Comparison of ENCODE assay signal across 11 cellular contexts in the genomic region with DNA sequence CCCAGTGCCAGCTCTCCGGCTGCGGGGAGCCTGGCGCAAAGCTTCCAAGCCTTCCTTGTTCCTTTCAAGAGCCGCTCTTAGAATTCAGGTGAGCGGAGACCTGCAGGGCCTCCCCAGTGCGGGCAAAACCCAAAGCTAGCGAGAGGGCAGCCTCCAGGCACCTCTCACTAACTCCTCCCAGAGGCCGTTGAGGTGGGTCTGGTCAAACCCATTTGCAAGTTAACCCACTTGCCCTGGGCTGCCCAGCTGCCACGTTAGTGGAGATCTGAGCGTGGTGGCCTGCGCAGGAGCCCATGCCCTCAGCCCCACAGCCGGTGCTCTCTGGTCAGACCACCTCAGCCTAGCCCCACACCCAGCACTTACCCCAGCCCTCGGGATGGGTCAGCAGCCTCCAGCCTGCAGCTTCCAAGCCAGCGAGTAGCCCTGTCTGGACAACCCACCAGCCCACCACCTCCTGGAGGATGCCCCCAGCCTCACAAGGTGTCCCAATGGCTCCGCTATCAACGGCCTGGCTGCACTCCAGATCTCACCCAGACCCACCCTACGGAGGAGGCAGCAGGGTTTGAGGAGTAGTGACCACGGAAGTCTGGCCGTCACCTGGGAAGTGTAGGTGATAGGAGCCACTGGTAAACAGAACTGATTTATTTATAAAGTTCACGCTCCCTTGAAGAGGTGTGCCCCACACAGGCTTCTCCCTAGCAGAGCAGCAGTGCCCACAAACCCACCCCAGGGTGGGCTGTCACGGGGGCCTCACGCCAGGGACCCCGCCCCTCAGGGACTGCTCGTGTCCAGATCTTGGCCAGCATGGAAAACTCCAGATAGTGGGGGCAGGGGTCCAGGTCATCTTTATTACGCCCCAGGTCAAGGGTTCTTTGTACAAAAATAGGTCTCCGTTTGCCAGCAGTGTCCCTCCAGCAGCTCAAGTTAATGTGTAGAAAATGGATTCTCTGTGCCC. TPM values are rescaled to one million over a fixed set of nuclear protein-coding genes. Genes with fewer than 3 reads are reported as not detected.
DNase-seq lines count a peak whose midpoint lies in the region; ATAC-seq and TF ChIP-seq lines count a peak whose summit lies in the region.
"Had no signal": no experiment of that assay in that cellular context is flagged by ENCODE, and none has a peak within 500 bp of the region (broad histone marks: within the 10 kb centered on the region; RNA-seq: fewer than 3 reads in every experiment).

No MANE protein-coding gene starts in this region.

- peaks cover 52% of the 10 kb centered on the region for H3K27me3 Mint-ChIP-seq in GM23338 (ENCODE audit: insufficient read depth, low read depth, poor library complexity)

- no peaks in the 10 kb centered on the region for H3K9me2 ChIP-seq in GM23338 (ENCODE audit: insufficient read depth)

- ATAC-seq in GM23338 (no peak), SK-N-SH treated with all-trans-retinoic acid at 6 μM for 48 hours (no peak)
- ATAC-seq: GM12878 had no signal

- H3K9me3 ChIP-seq in iPS-18c (ENCODE audit: control insufficient read depth, insufficient read depth, low read length) = no peaks in the 10 kb centered on the region
- H3K9me3 ChIP-seq: MG63 had no signal

- no peaks in the 10 kb centered on the region for H3F3A ChIP-seq in GM23338 (replicated peaks; ENCODE audit: low read depth)

- H3K4me1 Mint-ChIP-seq in GM23338 = peaks cover 12% of the 10 kb centered on the region

- H3K4me3 ChIP-seq in GM23338 = peak overlapping the region; percentile 58
- H3K4me3 ChIP-seq in iPS-18c (ENCODE audit: insufficient read depth, low read depth, low read length) = peak overlapping the region; percentile 31; the same call in 1 of the 2 replicates
- H3K4me3 ChIP-seq in rectal smooth muscle tissue (ENCODE audit: low read length) = peak overlapping the region; percentile 38
- H3K4me3 ChIP-seq: GM12878 had no signal

- H3K27ac Mint-ChIP-seq in GM23338 = no peak overlapping the region

- H3K9me3 Mint-ChIP-seq in GM23338 = peaks cover 5% of the 10 kb centered on the region; the same call in 2 of the 3 replicates

- peak overlapping the region; percentile 69; the same call in 1 of the 2 replicates for H2AFZ ChIP-seq in GM23338

- H3K36me3 Mint-ChIP-seq in GM23338 (ENCODE audit: low read depth) = no peaks in the 10 kb centered on the region

- no peaks in the 10 kb centered on the region for H4K20me1 ChIP-seq in GM23338 (replicated peaks; ENCODE audit: insufficient read depth)

- no peak overlapping the region for H3K9ac ChIP-seq in rectal smooth muscle tissue (ENCODE audit: low read length)

- H3K27ac ChIP-seq in GM23338 (ENCODE audit: low read depth) (no peak overlapping the region), VCaP (peak overlapping the region; percentile 59), rectal smooth muscle tissue (ENCODE audit: low read depth, low read length) (no peak overlapping the region)

- peak; percentile 15 for DNase-seq in GM23338 (ENCODE audit: low spot score)
- DNase-seq in DMS79 treated with DMSO at 0.1 percent for 48 hours (lab: John Stamatoyannopoulos, UW) = no peak
- no peak for DNase-seq in medulla oblongata (ENCODE audit: extremely low spot score)
- no peak for DNase-seq in foreskin melanocyte
- DNase-seq: kidney glomerular epithelial cell had no signal

- H3K4me3 Mint-ChIP-seq in GM23338 = peak overlapping the region; percentile 65

- H3K27me3 ChIP-seq in GM23338 (ENCODE audit: insufficient read depth) (peaks cover 61% of the 10 kb centered on the region), rectal smooth muscle tissue (ENCODE audit: control insufficient read depth, insufficient read depth, low read length) (peaks cover 13% of the 10 kb centered on the region)

- H3K36me3 ChIP-seq in GM23338 (ENCODE audit: insufficient read depth) (no peaks in the 10 kb centered on the region), rectal smooth muscle tissue (ENCODE audit: control insufficient read depth, insufficient read depth, low read length) (no peaks in the 10 kb centered on the region)
- H3K36me3 ChIP-seq: MG63 had no signal

- H3K4me1 ChIP-seq in GM23338 (ENCODE audit: insufficient read depth) (peaks cover 6% of the 10 kb centered on the region), rectal smooth muscle tissue (ENCODE audit: control insufficient read depth, insufficient read depth, low read length) (no peaks in the 10 kb centered on the region)

- H3K4me2 ChIP-seq in GM23338 = peak overlapping the region; percentile 80

- TF ChIP-seq CTCF in GM23338 (conservative IDR thresholded peaks at IDR 0.05; ENCODE audit: low read depth in 2 of 2) = no peak
- TF ChIP-seq CTCF in VCaP (conservative IDR thresholded peaks at IDR 0.05) = no peak

- no peaks in the 10 kb centered on the region for H3K79me2 ChIP-seq in GM23338 (replicated peaks; ENCODE audit: insufficient read depth)

TF ChIP-seq in SK-N-SH treated with all-trans-retinoic acid at 6 μM for 48 hours, 23 proteins besides CTCF, POLR2A, EP300 and RAD21:
- TF ChIP-seq ESRRG (CRISPR knock-in tag; IDR thresholded peaks at IDR 0.05) = no peak
- TF ChIP-seq TOX (CRISPR knock-in tag; IDR thresholded peaks at IDR 0.05; ENCODE audit: borderline replicate concordance) = no peak
- no peak for TF ChIP-seq RARB (CRISPR knock-in tag; IDR thresholded peaks at IDR 0.05)
- TF ChIP-seq, protein P1, sequence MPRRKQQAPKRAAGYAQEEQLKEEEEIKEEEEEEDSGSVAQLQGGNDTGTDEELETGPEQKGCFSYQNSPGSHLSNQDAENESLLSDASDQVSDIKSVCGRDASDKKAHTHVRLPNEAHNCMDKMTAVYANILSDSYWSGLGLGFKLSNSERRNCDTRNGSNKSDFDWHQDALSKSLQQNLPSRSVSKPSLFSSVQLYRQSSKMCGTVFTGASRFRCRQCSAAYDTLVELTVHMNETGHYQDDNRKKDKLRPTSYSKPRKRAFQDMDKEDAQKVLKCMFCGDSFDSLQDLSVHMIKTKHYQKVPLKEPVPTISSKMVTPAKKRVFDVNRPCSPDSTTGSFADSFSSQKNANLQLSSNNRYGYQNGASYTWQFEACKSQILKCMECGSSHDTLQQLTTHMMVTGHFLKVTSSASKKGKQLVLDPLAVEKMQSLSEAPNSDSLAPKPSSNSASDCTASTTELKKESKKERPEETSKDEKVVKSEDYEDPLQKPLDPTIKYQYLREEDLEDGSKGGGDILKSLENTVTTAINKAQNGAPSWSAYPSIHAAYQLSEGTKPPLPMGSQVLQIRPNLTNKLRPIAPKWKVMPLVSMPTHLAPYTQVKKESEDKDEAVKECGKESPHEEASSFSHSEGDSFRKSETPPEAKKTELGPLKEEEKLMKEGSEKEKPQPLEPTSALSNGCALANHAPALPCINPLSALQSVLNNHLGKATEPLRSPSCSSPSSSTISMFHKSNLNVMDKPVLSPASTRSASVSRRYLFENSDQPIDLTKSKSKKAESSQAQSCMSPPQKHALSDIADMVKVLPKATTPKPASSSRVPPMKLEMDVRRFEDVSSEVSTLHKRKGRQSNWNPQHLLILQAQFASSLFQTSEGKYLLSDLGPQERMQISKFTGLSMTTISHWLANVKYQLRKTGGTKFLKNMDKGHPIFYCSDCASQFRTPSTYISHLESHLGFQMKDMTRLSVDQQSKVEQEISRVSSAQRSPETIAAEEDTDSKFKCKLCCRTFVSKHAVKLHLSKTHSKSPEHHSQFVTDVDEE (CRISPR knock-in tag; IDR thresholded peaks at IDR 0.05) = no peak
- no peak for TF ChIP-seq PPARA (CRISPR knock-in tag; IDR thresholded peaks at IDR 0.05; ENCODE audit: borderline replicate concordance)
- TF ChIP-seq GLIS3 (CRISPR knock-in tag; IDR thresholded peaks at IDR 0.05) = no peak
- TF ChIP-seq, protein P2, sequence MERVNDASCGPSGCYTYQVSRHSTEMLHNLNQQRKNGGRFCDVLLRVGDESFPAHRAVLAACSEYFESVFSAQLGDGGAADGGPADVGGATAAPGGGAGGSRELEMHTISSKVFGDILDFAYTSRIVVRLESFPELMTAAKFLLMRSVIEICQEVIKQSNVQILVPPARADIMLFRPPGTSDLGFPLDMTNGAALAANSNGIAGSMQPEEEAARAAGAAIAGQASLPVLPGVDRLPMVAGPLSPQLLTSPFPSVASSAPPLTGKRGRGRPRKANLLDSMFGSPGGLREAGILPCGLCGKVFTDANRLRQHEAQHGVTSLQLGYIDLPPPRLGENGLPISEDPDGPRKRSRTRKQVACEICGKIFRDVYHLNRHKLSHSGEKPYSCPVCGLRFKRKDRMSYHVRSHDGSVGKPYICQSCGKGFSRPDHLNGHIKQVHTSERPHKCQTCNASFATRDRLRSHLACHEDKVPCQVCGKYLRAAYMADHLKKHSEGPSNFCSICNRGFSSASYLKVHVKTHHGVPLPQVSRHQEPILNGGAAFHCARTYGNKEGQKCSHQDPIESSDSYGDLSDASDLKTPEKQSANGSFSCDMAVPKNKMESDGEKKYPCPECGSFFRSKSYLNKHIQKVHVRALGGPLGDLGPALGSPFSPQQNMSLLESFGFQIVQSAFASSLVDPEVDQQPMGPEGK (CRISPR knock-in tag; IDR thresholded peaks at IDR 0.05; ENCODE audit: borderline replicate concordance) = no peak

RNA-seq across cellular contexts. Expression of a gene that starts 2.2 kb away (rescaled TPM):
- total RNA-seq in GM23338 (2014; rRNA removed; shearing (Covaris generic)) = 1.6 and 2.6 TPM in 2 replicates
- 0.57 and 0.73 TPM in 2 replicates for polyA plus RNA-seq in GM23338 (2016; fragmentation: Nextera tagmentation; extraction: Ambion mirVana)
- total RNA-seq: GM12878 had no signal
- polyA plus RNA-seq: GM12878 had no signal

RNA-seq across cellular contexts. Expression of a gene that starts 33.6 kb away (rescaled TPM):
- total RNA-seq in GM23338 (2014; rRNA removed; shearing (Covaris generic)) = not detected in 2 replicates
- polyA plus RNA-seq in GM23338 (2016; fragmentation: Nextera tagmentation; extraction: Ambion mirVana) = not detected in 2 replicates

RNA-seq across cellular contexts. Expression of a gene that starts 33.7 kb away (rescaled TPM):
- not detected in 2 replicates for total RNA-seq in GM23338 (2014; rRNA removed; shearing (Covaris generic))
- not detected in 2 replicates for polyA plus RNA-seq in GM23338 (2016; fragmentation: Nextera tagmentation; extraction: Ambion mirVana)
- total RNA-seq: GM12878 had no signal
